In genomic region chr3:151282921-151283320, GRCh38 we compare ENCODE assay signal across 8 cellular contexts. TPM values are rescaled to one million over a fixed set of nuclear protein-coding genes. Genes with fewer than 3 reads are reported as not detected.
DNase-seq lines count a peak whose midpoint lies in the region; ATAC-seq and TF ChIP-seq lines count a peak whose summit lies in the region.

No MANE protein-coding gene starts in this region.

- H3K9me3 Mint-ChIP-seq in nephron, result no peaks in the 10 kb centered on the region

- no peaks in the 10 kb centered on the region for H3K9me3 ChIP-seq in esophagus squamous epithelium
- H3K9me3 ChIP-seq in effector memory CD4-positive, alpha-beta T cell (ENCODE audit: control insufficient read depth, low read length), result no peaks in the 10 kb centered on the region

- WGBS in esophagus squamous epithelium, 2 donors, result 0 to 3% methylated on average over 1 of the region's 1 CpG

- peak overlapping the region in 1 of 3 experiments; percentile 34 for H3K27ac Mint-ChIP-seq in nephron

- DNase-seq in BJ (ENCODE audit: low read depth) (no peak), NAMALWA (ENCODE audit: low spot score) (peak; percentile 80), SKM-1 treated with dmso at 0.1 percent for 144 hours (lab: John Stamatoyannopoulos, UW; ENCODE audit: unreplicated experiment) (peak; percentile 67), esophagus squamous epithelium (lab: John Stamatoyannopoulos, UW) (no peak)
- no peak for DNase-seq in effector memory CD4-positive, alpha-beta T cell

- no peak for TF ChIP-seq POLR2A in esophagus squamous epithelium (IDR thresholded peaks at IDR 0.05)

- H3K4me1 Mint-ChIP-seq in nephron, result peaks cover 29% of the 10 kb centered on the region

- CTCF ChIA-PET in BJ (lab: Yijun Ruan, JAX), result interaction anchor here (0.6 to 6.4 kb wide), 11 partner anchors 19 to 555 kb away, joined by 3 to 94 read pairs (median 4); no protein-coding TSS in a partner anchor

- H3K4me3 ChIP-seq in BJ (ENCODE audit: low read depth, low read length) (no peak overlapping the region), esophagus squamous epithelium (no peak overlapping the region)
- no peak overlapping the region for H3K4me3 ChIP-seq in effector memory CD4-positive, alpha-beta T cell (ENCODE audit: insufficient read depth, low read depth, low read length, poor library complexity, severe bottlenecking)

- peak overlapping the region in 2 of 4 donors; percentile 64 to 71 for H3K27ac ChIP-seq in esophagus squamous epithelium
- no peak overlapping the region for H3K27ac ChIP-seq in effector memory CD4-positive, alpha-beta T cell (ENCODE audit: insufficient read depth, low read length, poor library complexity, severe bottlenecking)

- no peaks in the 10 kb centered on the region for H3K36me3 Mint-ChIP-seq in nephron (ENCODE audit: low read depth)

- intact Hi-C loops in esophagus squamous epithelium (cut with DNase I), result loop anchor here (5.0 kb wide), 2 partner anchors 56 to 116 kb away; no protein-coding TSS in a partner anchor

- POLR2A ChIA-PET in BJ (lab: Charles Lee), result no interaction called here

- H3K27me3 ChIP-seq in BJ (ENCODE audit: control insufficient read depth, insufficient read depth, low read length), result no peaks in the 10 kb centered on the region
- no peaks in the 10 kb centered on the region for H3K27me3 ChIP-seq in esophagus squamous epithelium
- H3K27me3 ChIP-seq in effector memory CD4-positive, alpha-beta T cell (replicated peaks; ENCODE audit: control insufficient read depth, insufficient read depth, low read length, poor library complexity, severe bottlenecking), result no peaks in the 10 kb centered on the region

- peaks cover 3% of the 10 kb centered on the region for H3K27me3 Mint-ChIP-seq in nephron (ENCODE audit: low read depth)

- peaks cover 0 to 20% (median 9%) of the 10 kb centered on the region in 3 donors for H3K4me1 ChIP-seq in esophagus squamous epithelium
- H3K4me1 ChIP-seq in effector memory CD4-positive, alpha-beta T cell (ENCODE audit: control insufficient read depth, insufficient read depth, low read length, poor library complexity, severe bottlenecking), result no peaks in the 10 kb centered on the region

- no peak overlapping the region for H3K4me3 Mint-ChIP-seq in nephron

- peak; percentile 50 for ATAC-seq in GM18517 (IDR thresholded peaks at IDR 0.05; ENCODE audit: unreplicated experiment)
- no peak for ATAC-seq in HG03439 (IDR thresholded peaks at IDR 0.05; ENCODE audit: unreplicated experiment)

- TF ChIP-seq CTCF in BJ (IDR thresholded peaks at IDR 0.05; ENCODE audit: insufficient read depth, low read depth, low read length), result peak; percentile 57
- TF ChIP-seq CTCF in esophagus squamous epithelium (IDR thresholded peaks at IDR 0.05), result peak; percentile 49 to 76 (median 66)
- TF ChIP-seq CTCF in nephron (IDR thresholded peaks at IDR 0.05; ENCODE audit: unreplicated experiment in 3 of 3), result peak; percentile 69 to 79 (median 71)

- no peaks in the 10 kb centered on the region for H3K36me3 ChIP-seq in BJ (ENCODE audit: control insufficient read depth, insufficient read depth, low read length)
- H3K36me3 ChIP-seq in esophagus squamous epithelium, result no peaks in the 10 kb centered on the region
- H3K36me3 ChIP-seq in effector memory CD4-positive, alpha-beta T cell (ENCODE audit: control insufficient read depth, insufficient read depth, low read length), result no peaks in the 10 kb centered on the region

RNA-seq across cellular contexts. Expression of gene P2RY14, which starts 4.6 kb away (rescaled TPM):
- polyA plus RNA-seq in BJ (2011; rRNA removed), result not detected in 2 replicates
- polyA minus RNA-seq in BJ (2011; rRNA and poly(A)+ RNA removed), result not detected in 2 replicates
- total RNA-seq in esophagus squamous epithelium, result 10 to 100 TPM in 1 of 4 donors, 1 to 10 TPM in 2, under 1 TPM in 1; 0.19 to 15.4 (median 3.2) TPM

RNA-seq across cellular contexts. Expression of gene GPR87, which starts 33.7 kb away (rescaled TPM):
- not detected in 2 replicates for polyA plus RNA-seq in BJ (2011; rRNA removed)
- polyA minus RNA-seq in BJ (2011; rRNA and poly(A)+ RNA removed), result not detected in 2 replicates
- 10 to 100 TPM; 37.8 to 55.1 (median 46.0) TPM for total RNA-seq in esophagus squamous epithelium

RNA-seq across cellular contexts. Expression of gene P2RY13, which starts 46.4 kb away (rescaled TPM):
- not detected in 2 replicates for polyA plus RNA-seq in BJ (2011; rRNA removed)
- not detected in 2 replicates for polyA minus RNA-seq in BJ (2011; rRNA and poly(A)+ RNA removed)
- total RNA-seq in esophagus squamous epithelium, result 1 to 10 TPM in 2 of 4 donors, under 1 TPM in 1, not detected in 1; 0.18 to 3.1 (median 1.2) TPM

Comparison
In these comparisons a context has a peak if more than half of its experiments do, and no peak if none do; other contexts are left out.
1. DNase-seq: peak in NAMALWA (single experiment) and SKM-1 treated with dmso at 0.1 percent for 144 hours (single experiment); none in BJ (single experiment), esophagus squamous epithelium (single experiment) and effector memory CD4-positive, alpha-beta T cell (0 of 3).
2. Peak in every context shown above with its lines, with median percentiles within 50 percentile points of each other: CTCF ChIP-seq.